Comparison of ENCODE assay signal across 8 cellular contexts in the genomic region with DNA sequence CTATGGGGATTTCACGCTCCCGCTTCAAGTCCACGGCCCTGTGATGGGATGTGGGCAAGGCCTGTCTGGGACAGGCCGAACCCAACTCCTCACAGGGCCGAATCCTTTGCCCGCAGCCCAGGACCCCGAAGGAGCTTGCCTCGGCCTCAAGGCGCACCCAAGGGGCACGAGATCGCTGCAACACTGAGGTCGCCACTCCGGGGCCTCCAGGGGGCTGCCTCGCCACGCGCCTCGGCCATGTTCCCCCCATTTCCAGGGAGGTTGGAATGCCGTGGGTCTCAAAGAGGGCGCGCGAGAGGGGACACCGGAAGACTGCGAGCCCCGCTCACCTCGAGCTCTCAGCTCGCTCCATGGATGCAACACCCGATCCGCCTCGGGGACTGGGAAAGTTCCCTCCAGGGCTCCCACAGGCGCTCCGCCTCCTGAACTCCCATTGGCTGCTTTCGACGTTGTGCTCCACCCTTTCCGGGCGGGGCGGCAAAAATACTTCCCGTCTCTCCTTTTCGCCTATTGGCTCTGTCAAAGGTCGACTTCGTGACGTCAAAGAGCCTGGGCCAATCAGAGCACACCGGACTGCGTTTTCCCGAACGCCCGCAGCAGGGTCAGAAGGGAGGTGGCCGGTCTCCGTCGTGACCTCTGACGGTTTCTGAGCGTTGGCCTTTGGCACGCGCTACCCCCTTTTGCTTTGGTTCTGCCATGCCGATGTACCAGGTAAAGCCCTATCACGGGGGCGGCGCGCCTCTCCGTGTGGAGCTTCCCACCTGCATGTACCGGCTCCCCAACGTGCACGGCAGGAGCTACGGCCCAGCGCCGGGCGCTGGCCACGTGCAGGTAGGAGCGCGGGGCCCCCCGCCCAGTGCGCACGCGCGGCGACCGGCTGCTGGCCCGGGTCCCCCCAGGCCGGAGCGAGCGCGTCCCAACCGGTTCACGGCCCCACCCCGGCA. TPM values are rescaled to one million over a fixed set of nuclear protein-coding genes. Genes with fewer than 3 reads are reported as not detected.
DNase-seq lines count a peak whose midpoint lies in the region; ATAC-seq and TF ChIP-seq lines count a peak whose summit lies in the region.

Gene AIMP2 (plus strand): TSS at position 605 of the 944 bp plus-strand sequence. CDS start 92 bp downstream, at position 697.
Gene PMS2 (minus strand): TSS at position 382 of the 944 bp plus-strand sequence. CDS start 30 bp downstream, at position 352.

- TF ChIP-seq CTCF in C4-2B (conservative IDR thresholded peaks at IDR 0.05): no peak

- peak within 1 kb of the TSS; percentile 87 for H3K4me3 Mint-ChIP-seq in activated CD4-positive, alpha-beta T cell treated with anti-CD3 and anti-CD28 coated beads, Interleukin-2, amount 10 ng/mL, durations not matched to agents 7 days and 5 days

- ATAC-seq in GM19328 (IDR thresholded peaks at IDR 0.05; ENCODE audit: unreplicated experiment) (peak; percentile 91), HG03520 (IDR thresholded peaks at IDR 0.05; ENCODE audit: unreplicated experiment) (peak; percentile 95)

- CTCF ChIA-PET in activated CD4-positive, alpha-beta T cell treated with anti-CD3 and anti-CD28 coated beads, Interleukin-2, amount 10 ng/mL, durations not matched to agents 7 days and 5 days (lab: Charles Lee): interaction anchor here (0.9 to 2.0 kb wide), 4 partner anchors 12 to 290 kb away, joined by 3 to 8 read pairs (median 4); no protein-coding TSS in a partner anchor

- H3K4me1 Mint-ChIP-seq in activated CD4-positive, alpha-beta T cell treated with anti-CD3 and anti-CD28 coated beads, Interleukin-2, amount 10 ng/mL, durations not matched to agents 7 days and 5 days: peaks cover 37% of the 10 kb centered on the region

- peaks cover 12% of the 10 kb centered on the region for H3K36me3 Mint-ChIP-seq in activated CD4-positive, alpha-beta T cell treated with anti-CD3 and anti-CD28 coated beads, Interleukin-2, amount 10 ng/mL, durations not matched to agents 7 days and 5 days (ENCODE audit: low read depth)

- no peaks in the 10 kb centered on the region for H3K9me3 Mint-ChIP-seq in activated CD4-positive, alpha-beta T cell treated with anti-CD3 and anti-CD28 coated beads, Interleukin-2, amount 10 ng/mL, durations not matched to agents 7 days and 5 days

- DNase-seq in NCI-H69 (lab: John Stamatoyannopoulos, UW) (peak; percentile 100), cortex of kidney (lab: John Stamatoyannopoulos, UW) (peak; percentile 41), left kidney (ENCODE audit: low read depth, low spot score) (peak; percentile 100)
- DNase-seq in activated CD4-positive, alpha-beta T cell treated with anti-CD3 and anti-CD28 coated beads, Interleukin-2, amount 10 ng/mL, durations not matched to agents 7 days and 5 days: peak; percentile 99
- peak; percentile 97 for DNase-seq in stimulated activated CD4-positive, alpha-beta T cell treated with anti-CD3 and anti-CD28 coated beads, Interleukin-2, amount 100 ng/mL, for 24 hours

- H3K27ac Mint-ChIP-seq in activated CD4-positive, alpha-beta T cell treated with anti-CD3 and anti-CD28 coated beads, Interleukin-2, amount 10 ng/mL, durations not matched to agents 7 days and 5 days: peak within 1 kb of the TSS; percentile 96

- POLR2A ChIA-PET in activated CD4-positive, alpha-beta T cell treated with anti-CD3 and anti-CD28 coated beads, Interleukin-2, amount 10 ng/mL, durations not matched to agents 7 days and 5 days (lab: Charles Lee): no interaction called here

- H3K27me3 Mint-ChIP-seq in activated CD4-positive, alpha-beta T cell treated with anti-CD3 and anti-CD28 coated beads, Interleukin-2, amount 10 ng/mL, durations not matched to agents 7 days and 5 days: no peaks in the 10 kb centered on the region

- H3K27ac ChIP-seq in C4-2B: peak within 1 kb of the TSS; percentile 75

RNA-seq across cellular contexts. Expression of gene AIMP2, which starts in this region (rescaled TPM):
- 10 to 100 TPM; 31.3 to 32.3 TPM for total RNA-seq in activated CD4-positive, alpha-beta T cell treated with anti-CD3 and anti-CD28 coated beads, Interleukin-2, amount 10 ng/mL, durations not matched to agents 7 days and 5 days

RNA-seq across cellular contexts. Expression of gene PMS2, which starts in this region (rescaled TPM):
- total RNA-seq in activated CD4-positive, alpha-beta T cell treated with anti-CD3 and anti-CD28 coated beads, Interleukin-2, amount 10 ng/mL, durations not matched to agents 7 days and 5 days: 10 to 100 TPM; 24.0 to 24.6 TPM

Comparison
In these comparisons a context has a peak if more than half of its experiments do, and no peak if none do; other contexts are left out.
1. Peak in every context shown above with its lines: DNase-seq, ATAC-seq and H3K27ac ChIP-seq.
2. DNase-seq: peak in every context shown above with its lines; median percentile 100 in NCI-H69; 100 in left kidney; 99 in activated CD4-positive, alpha-beta T cell treated with anti-CD3 and anti-CD28 coated beads, Interleukin-2, amount 10 ng/mL, durations not matched to agents 7 days and 5 days; 97 in stimulated activated CD4-positive, alpha-beta T cell treated with anti-CD3 and anti-CD28 coated beads, Interleukin-2, amount 100 ng/mL, for 24 hours; 41 in cortex of kidney.